Comparison of ENCODE assay signal across 22 cellular contexts in the genomic region with DNA sequence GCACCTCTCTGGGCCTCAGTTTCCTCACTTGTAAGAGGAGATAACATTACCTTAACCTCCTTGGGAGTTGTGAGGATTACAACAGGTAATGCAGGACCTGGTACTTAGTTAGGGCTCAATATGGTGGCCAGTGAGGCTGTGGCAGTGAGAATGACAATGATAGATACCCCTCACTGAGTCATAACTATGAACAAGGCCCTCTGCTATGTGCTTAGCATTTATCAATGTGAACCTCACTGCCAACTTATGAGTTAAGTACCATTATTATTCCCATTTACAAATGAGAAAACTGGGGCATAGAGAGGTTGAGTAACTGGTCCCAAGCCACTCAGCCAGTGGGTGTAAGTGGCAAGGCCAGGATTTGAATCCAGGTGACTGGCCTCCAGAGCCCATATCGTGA.
DNase-seq lines count a peak whose midpoint lies in the region; ATAC-seq, FAIRE-seq and TF ChIP-seq lines count a peak whose summit lies in the region.
"Had no signal": no experiment of that assay in that cellular context is flagged by ENCODE, and none has a peak within 500 bp of the region (broad histone marks: within the 10 kb centered on the region; RNA-seq: fewer than 3 reads in every experiment).

No MANE protein-coding gene starts in this region.

- no peak overlapping the region for H2BK120ac ChIP-seq in mesenchymal stem cell (ENCODE audit: low read depth, low read length)

- no peaks in the 10 kb centered on the region for H3K27me3 ChIP-seq in astrocyte (ENCODE audit: insufficient read depth, low read length)
- no peaks in the 10 kb centered on the region for H3K27me3 ChIP-seq in mesenchymal stem cell (ENCODE audit: control insufficient read depth in 1 of 2, insufficient read depth in 1 of 2, low read length in 2 of 2)
- H3K27me3 ChIP-seq: BE2C had no signal

- no peak overlapping the region for H3K4me3 Mint-ChIP-seq in astrocyte (ENCODE audit: unreplicated experiment)
- H3K4me3 Mint-ChIP-seq: CD4-positive, alpha-beta memory T cell; GM23338; H9 had no signal

- peaks cover 3% of the 10 kb centered on the region for H3K27me3 Mint-ChIP-seq in astrocyte (ENCODE audit: low read depth, unreplicated experiment)

- H3K27ac ChIP-seq in astrocyte (ENCODE audit: low read depth, low read length) (no peak overlapping the region), mesenchymal stem cell (ENCODE audit: low read length, poor library complexity, severe bottlenecking) (no peak overlapping the region)
- H3K27ac ChIP-seq: C4-2B, HL-60 had no signal

- H2AFZ ChIP-seq in astrocyte (ENCODE audit: low read depth, low read length) (no peak overlapping the region), mesenchymal stem cell (ENCODE audit: low read depth, low read length) (no peak overlapping the region)
- H2AFZ ChIP-seq: GM23338 had no signal

- H2BK5ac ChIP-seq in mesenchymal stem cell (ENCODE audit: low read depth, low read length, poor library complexity, severe bottlenecking), result no peak overlapping the region

- 89% methylated on average over 1 of the region's 1 CpG for WGBS in mesenchymal stem cell

- no peak overlapping the region for H4K8ac ChIP-seq in mesenchymal stem cell (ENCODE audit: low read length)

- H3K27ac Mint-ChIP-seq in astrocyte (ENCODE audit: unreplicated experiment), result no peak overlapping the region
- H3K27ac Mint-ChIP-seq: CD4-positive, alpha-beta memory T cell; GM23338; H9 had no signal

- H3K9me3 Mint-ChIP-seq in astrocyte (ENCODE audit: unreplicated experiment), result peaks cover 15% of the 10 kb centered on the region
- H3K9me3 Mint-ChIP-seq: H9 had no signal

- no peak overlapping the region for H3K4ac ChIP-seq in mesenchymal stem cell (ENCODE audit: low read depth in 1 of 2, low read length in 2 of 2)

- ATAC-seq in HG03342 (IDR thresholded peaks at IDR 0.05; ENCODE audit: unreplicated experiment), result no peak
- ATAC-seq: GM23338, K562 had no signal

- H3K23ac ChIP-seq in mesenchymal stem cell (ENCODE audit: low read length in 2 of 2), result no peak overlapping the region

- no peak overlapping the region for H2BK12ac ChIP-seq in mesenchymal stem cell (ENCODE audit: low read length in 2 of 2)

- TF ChIP-seq CTCF in astrocyte (IDR thresholded peaks at IDR 0.05; ENCODE audit: insufficient read depth, low read depth, low read length), result no peak
- TF ChIP-seq CTCF in fibroblast of mammary gland (conservative IDR thresholded peaks at IDR 0.05; ENCODE audit: control insufficient read depth, insufficient read depth, low read depth, low read length), result no peak

- peaks cover 39% of the 10 kb centered on the region for H3K36me3 Mint-ChIP-seq in astrocyte (ENCODE audit: low read depth, unreplicated experiment)
- H3K36me3 Mint-ChIP-seq: CD4-positive, alpha-beta memory T cell had no signal

- no peak overlapping the region for H3K4me2 ChIP-seq in astrocyte (ENCODE audit: low read length)
- H3K4me2 ChIP-seq in mesenchymal stem cell (ENCODE audit: low read length, poor library complexity, severe bottlenecking), result no peak overlapping the region
- H3K4me2 ChIP-seq: GM23338 had no signal

- no peak overlapping the region for H4K91ac ChIP-seq in mesenchymal stem cell (ENCODE audit: low read length)

- DNase-seq in AG08396 (ENCODE audit: low spot score) (peak; percentile 34), HCEC 1CT (peak; percentile 40), astrocyte (ENCODE audit: low read depth) (peak; percentile 80), fibroblast of mammary gland (ENCODE audit: low read depth) (peak; percentile 51), GM19240 (ENCODE audit: insufficient read length, low spot score) (no peak), mesenchymal stem cell (no peak), cortex of kidney (lab: John Stamatoyannopoulos, UW) (no peak)
- DNase-seq: 8988T; BE2C; CD4-positive, alpha-beta memory T cell; COR-L47; DMS153; DND-41; GF-D8; H9 had no signal

- H2AK5ac ChIP-seq in mesenchymal stem cell (ENCODE audit: low read length, severe bottlenecking), result no peak overlapping the region

- H2BK15ac ChIP-seq in mesenchymal stem cell (ENCODE audit: low read depth, poor library complexity, severe bottlenecking), result no peak overlapping the region

- no peak for FAIRE-seq in astrocyte (lab: Jason Lieb, UNC)
- FAIRE-seq: D721Med, GM19239, K562 had no signal

- H3K18ac ChIP-seq in mesenchymal stem cell (ENCODE audit: low read depth in 1 of 2, low read length in 2 of 2), result no peak overlapping the region

- peaks cover 27% of the 10 kb centered on the region for H4K20me1 ChIP-seq in astrocyte (ENCODE audit: insufficient read depth, low read length)

- H3K4me1 Mint-ChIP-seq in astrocyte (ENCODE audit: low read depth, unreplicated experiment), result no peaks in the 10 kb centered on the region
- H3K4me1 Mint-ChIP-seq: CD4-positive, alpha-beta memory T cell; GM23338 had no signal

- H3K9ac ChIP-seq in astrocyte (ENCODE audit: low read length) (no peak overlapping the region), mesenchymal stem cell (ENCODE audit: low read length) (no peak overlapping the region)

- no peaks in the 10 kb centered on the region for H3K79me2 ChIP-seq in astrocyte (ENCODE audit: insufficient read depth, low read length)

- H3K9me3 ChIP-seq in astrocyte (ENCODE audit: insufficient read depth, low read depth, low read length), result no peaks in the 10 kb centered on the region
- H3K9me3 ChIP-seq in mesenchymal stem cell (ENCODE audit: control insufficient read depth, low read length), result no peaks in the 10 kb centered on the region
- H3K9me3 ChIP-seq: BE2C had no signal

- no peak overlapping the region for H3K4me3 ChIP-seq in astrocyte (ENCODE audit: insufficient read depth, low read depth, low read length)
- H3K4me3 ChIP-seq in fibroblast of mammary gland (ENCODE audit: control insufficient read depth, low read depth, low read length), result no peak overlapping the region
- H3K4me3 ChIP-seq in mesenchymal stem cell (ENCODE audit: insufficient read depth in 1 of 2, low read depth in 1 of 2, low read length in 2 of 2), result no peak overlapping the region
- H3K4me3 ChIP-seq: GM23338, K562 had no signal

- H3K79me1 ChIP-seq in mesenchymal stem cell (replicated peaks; ENCODE audit: low read length, poor library complexity, severe bottlenecking), result no peaks in the 10 kb centered on the region

- no peaks in the 10 kb centered on the region for H3K36me3 ChIP-seq in astrocyte (ENCODE audit: insufficient read depth, low read length)
- peaks cover 0 to 16% of the 10 kb centered on the region in 2 experiments for H3K36me3 ChIP-seq in mesenchymal stem cell (ENCODE audit: control insufficient read depth in 1 of 2, insufficient read depth in 2 of 2, low read depth in 1 of 2, low read length in 2 of 2)
- H3K36me3 ChIP-seq: BE2C had no signal

- no peak overlapping the region for H3K14ac ChIP-seq in mesenchymal stem cell (ENCODE audit: low read length in 2 of 2)

- H3K4me1 ChIP-seq in astrocyte (ENCODE audit: insufficient read depth, low read length) (peaks cover 3% of the 10 kb centered on the region), mesenchymal stem cell (ENCODE audit: control insufficient read depth, insufficient read depth, low read depth, low read length) (no peaks in the 10 kb centered on the region)
- H3K4me1 ChIP-seq: BE2C had no signal

Comparison
In these comparisons a context has a peak if more than half of its experiments do, and no peak if none do; other contexts are left out.
1. DNase-seq: peak in AG08396 (single experiment), HCEC 1CT (single experiment), astrocyte (single experiment) and fibroblast of mammary gland (single experiment); none in GM19240 (single experiment), mesenchymal stem cell (single experiment) and cortex of kidney (single experiment).